1 cellular context compared by ENCODE assay signal in the genomic region with DNA sequence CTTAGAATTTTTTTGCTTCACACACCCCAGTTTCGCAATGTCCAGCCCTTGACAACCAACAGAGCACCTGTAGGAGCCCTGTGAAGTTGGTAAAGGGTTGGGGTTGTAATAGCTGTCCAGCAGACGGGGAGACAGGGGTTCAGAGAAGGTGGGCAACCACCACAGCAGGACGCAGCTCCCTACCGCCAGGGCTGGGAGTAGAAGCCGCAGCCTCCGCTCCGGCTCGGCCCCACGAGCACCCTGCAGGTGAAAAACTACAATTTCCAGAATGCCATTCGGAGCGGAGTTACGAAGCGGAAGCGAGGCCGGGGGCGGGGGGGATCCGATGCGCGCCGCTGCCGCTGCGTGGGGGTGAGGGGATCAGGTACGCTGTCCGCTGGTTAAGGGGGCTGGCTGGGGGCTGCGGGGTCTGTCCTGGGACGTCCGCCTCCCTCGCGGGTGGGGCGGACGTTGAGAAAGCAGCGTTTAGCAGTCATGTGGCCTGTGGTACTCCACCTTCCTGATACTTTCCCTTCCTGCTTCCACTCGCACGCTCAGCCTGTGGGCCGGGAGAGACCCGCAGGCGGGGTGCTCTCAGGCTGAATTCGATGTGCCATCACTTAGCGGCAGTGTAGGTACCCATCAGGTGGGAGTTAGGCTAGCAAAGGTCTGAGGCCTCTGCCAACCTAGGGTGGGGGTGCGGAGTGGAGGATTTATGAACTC.
TF ChIP-seq lines count a peak whose summit lies in the region.

TRMT10B (plus strand) TSS at position 317 of the 702 bp plus-strand sequence. CDS start 8,127 bp downstream, outside the sequence.

TF ChIP-seq in HEK293, 187 proteins besides CTCF, POLR2A, EP300 and RAD21 (continued from another document and continues in another):
- TF ChIP-seq, protein P1, sequence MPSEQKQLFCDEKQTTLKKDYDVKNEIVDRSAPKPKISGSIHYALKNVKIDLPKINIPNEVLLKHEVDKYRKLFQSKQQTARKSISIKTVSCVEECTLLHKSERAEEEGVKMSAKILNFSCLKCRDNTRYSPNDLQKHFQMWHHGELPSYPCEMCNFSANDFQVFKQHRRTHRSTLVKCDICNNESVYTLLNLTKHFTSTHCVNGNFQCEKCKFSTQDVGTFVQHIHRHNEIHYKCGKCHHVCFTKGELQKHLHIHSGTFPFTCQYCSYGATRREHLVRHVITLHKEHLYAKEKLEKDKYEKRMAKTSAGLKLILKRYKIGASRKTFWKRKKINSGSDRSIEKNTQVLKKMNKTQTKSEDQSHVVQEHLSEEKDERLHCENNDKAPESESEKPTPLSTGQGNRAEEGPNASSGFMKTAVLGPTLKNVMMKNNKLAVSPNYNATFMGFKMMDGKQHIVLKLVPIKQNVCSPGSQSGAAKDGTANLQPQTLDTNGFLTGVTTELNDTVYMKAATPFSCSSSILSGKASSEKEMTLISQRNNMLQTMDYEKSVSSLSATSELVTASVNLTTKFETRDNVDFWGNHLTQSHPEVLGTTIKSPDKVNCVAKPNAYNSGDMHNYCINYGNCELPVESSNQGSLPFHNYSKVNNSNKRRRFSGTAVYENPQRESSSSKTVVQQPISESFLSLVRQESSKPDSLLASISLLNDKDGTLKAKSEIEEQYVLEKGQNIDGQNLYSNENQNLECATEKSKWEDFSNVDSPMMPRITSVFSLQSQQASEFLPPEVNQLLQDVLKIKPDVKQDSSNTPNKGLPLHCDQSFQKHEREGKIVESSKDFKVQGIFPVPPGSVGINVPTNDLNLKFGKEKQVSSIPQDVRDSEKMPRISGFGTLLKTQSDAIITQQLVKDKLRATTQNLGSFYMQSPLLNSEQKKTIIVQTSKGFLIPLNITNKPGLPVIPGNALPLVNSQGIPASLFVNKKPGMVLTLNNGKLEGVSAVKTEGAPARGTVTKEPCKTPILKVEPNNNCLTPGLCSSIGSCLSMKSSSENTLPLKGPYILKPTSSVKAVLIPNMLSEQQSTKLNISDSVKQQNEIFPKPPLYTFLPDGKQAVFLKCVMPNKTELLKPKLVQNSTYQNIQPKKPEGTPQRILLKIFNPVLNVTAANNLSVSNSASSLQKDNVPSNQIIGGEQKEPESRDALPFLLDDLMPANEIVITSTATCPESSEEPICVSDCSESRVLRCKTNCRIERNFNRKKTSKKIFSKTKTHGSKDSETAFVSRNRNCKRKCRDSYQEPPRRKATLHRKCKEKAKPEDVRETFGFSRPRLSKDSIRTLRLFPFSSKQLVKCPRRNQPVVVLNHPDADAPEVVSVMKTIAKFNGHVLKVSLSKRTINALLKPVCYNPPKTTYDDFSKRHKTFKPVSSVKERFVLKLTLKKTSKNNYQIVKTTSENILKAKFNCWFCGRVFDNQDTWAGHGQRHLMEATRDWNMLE (tag by site-specific recombination; conservative IDR thresholded peaks at IDR 0.05; ENCODE audit: low read depth) = peak; percentile 34; the same call in 1 of the 2 replicates
- TF ChIP-seq, protein P2, sequence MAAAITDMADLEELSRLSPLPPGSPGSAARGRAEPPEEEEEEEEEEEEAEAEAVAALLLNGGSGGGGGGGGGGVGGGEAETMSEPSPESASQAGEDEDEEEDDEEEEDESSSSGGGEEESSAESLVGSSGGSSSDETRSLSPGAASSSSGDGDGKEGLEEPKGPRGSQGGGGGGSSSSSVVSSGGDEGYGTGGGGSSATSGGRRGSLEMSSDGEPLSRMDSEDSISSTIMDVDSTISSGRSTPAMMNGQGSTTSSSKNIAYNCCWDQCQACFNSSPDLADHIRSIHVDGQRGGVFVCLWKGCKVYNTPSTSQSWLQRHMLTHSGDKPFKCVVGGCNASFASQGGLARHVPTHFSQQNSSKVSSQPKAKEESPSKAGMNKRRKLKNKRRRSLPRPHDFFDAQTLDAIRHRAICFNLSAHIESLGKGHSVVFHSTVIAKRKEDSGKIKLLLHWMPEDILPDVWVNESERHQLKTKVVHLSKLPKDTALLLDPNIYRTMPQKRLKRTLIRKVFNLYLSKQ (tag by site-specific recombination; IDR thresholded peaks at IDR 0.05; ENCODE audit: borderline replicate concordance) = no peak
- TF ChIP-seq ZNF362 (tag by site-specific recombination; IDR thresholded peaks at IDR 0.05) (no peak), ZNF2 (tag by site-specific recombination; IDR thresholded peaks at IDR 0.05) (no peak), ZFP3 (tag by site-specific recombination; IDR thresholded peaks at IDR 0.05; ENCODE audit: low read depth) (no peak), ZNF600 (tag by site-specific recombination; IDR thresholded peaks at IDR 0.05) (peak; percentile 61), ZBTB17 (tag by site-specific recombination; IDR thresholded peaks at IDR 0.05) (peak; percentile 61), SALL2 (tag by site-specific recombination; IDR thresholded peaks at IDR 0.05; ENCODE audit: borderline replicate concordance) (no peak), WT1 (tag by site-specific recombination; IDR thresholded peaks at IDR 0.05) (no peak), ZNF558 (tag by site-specific recombination; IDR thresholded peaks at IDR 0.05) (no peak), ZNF639 (tag by site-specific recombination; IDR thresholded peaks at IDR 0.05) (no peak), ZSCAN5A (tag by site-specific recombination; IDR thresholded peaks at IDR 0.05) (no peak), SP2 (tag by site-specific recombination; IDR thresholded peaks at IDR 0.05) (peak; percentile 57), ZNF473 (tag by site-specific recombination; IDR thresholded peaks at IDR 0.05) (no peak), ZNF747 (tag by site-specific recombination; IDR thresholded peaks at IDR 0.05) (no peak), ZNF280D (tag by site-specific recombination; IDR thresholded peaks at IDR 0.05) (no peak), ZNF140 (tag by site-specific recombination; IDR thresholded peaks at IDR 0.05) (no peak), ZNF560 (tag by site-specific recombination; IDR thresholded peaks at IDR 0.05; ENCODE audit: borderline replicate concordance) (peak; percentile 39; the same call in 1 of the 2 replicates), ZNF555 (tag by site-specific recombination; conservative IDR thresholded peaks at IDR 0.05) (no peak), ZNF610 (tag by site-specific recombination; IDR thresholded peaks at IDR 0.05; ENCODE audit: borderline replicate concordance) (no peak), ZNF624 (tag by site-specific recombination; IDR thresholded peaks at IDR 0.05) (no peak), EGR2 (tag by site-specific recombination; IDR thresholded peaks at IDR 0.05; ENCODE audit: low read depth) (peak; percentile 46), ZBTB7A (tag by site-specific recombination; IDR thresholded peaks at IDR 0.05; ENCODE audit: low read depth) (no peak), ZNF121 (tag by site-specific recombination; IDR thresholded peaks at IDR 0.05) (no peak), ATF2 (tag by site-specific recombination; IDR thresholded peaks at IDR 0.05; ENCODE audit: low read depth) (no peak), ZNF174 (tag by site-specific recombination; IDR thresholded peaks at IDR 0.05) (no peak), ZSCAN23 (tag by site-specific recombination; IDR thresholded peaks at IDR 0.05) (no peak), GLIS2 (tag by site-specific recombination; IDR thresholded peaks at IDR 0.05) (peak; percentile 67), ZNF335 (tag by site-specific recombination; conservative IDR thresholded peaks at IDR 0.05) (peak; percentile 58), ZNF423 (tag by site-specific recombination; IDR thresholded peaks at IDR 0.05) (no peak), ZNF394 (tag by site-specific recombination; IDR thresholded peaks at IDR 0.05; ENCODE audit: borderline replicate concordance) (peak; percentile 74; the same call in 1 of the 2 replicates), ZNF221 (tag by site-specific recombination; IDR thresholded peaks at IDR 0.05; ENCODE audit: borderline replicate concordance) (no peak), ZFHX2 (tag by site-specific recombination; conservative IDR thresholded peaks at IDR 0.05) (peak; percentile 72), ZNF155 (tag by site-specific recombination; IDR thresholded peaks at IDR 0.05) (no peak), MYNN (tag by site-specific recombination; IDR thresholded peaks at IDR 0.05; ENCODE audit: borderline replicate concordance) (no peak)
- TF ChIP-seq, protein P3, sequence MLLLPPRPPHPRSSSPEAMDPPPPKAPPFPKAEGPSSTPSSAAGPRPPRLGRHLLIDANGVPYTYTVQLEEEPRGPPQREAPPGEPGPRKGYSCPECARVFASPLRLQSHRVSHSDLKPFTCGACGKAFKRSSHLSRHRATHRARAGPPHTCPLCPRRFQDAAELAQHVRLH (tag by site-specific recombination; IDR thresholded peaks at IDR 0.05) = no peak
- TF ChIP-seq, protein P4, sequence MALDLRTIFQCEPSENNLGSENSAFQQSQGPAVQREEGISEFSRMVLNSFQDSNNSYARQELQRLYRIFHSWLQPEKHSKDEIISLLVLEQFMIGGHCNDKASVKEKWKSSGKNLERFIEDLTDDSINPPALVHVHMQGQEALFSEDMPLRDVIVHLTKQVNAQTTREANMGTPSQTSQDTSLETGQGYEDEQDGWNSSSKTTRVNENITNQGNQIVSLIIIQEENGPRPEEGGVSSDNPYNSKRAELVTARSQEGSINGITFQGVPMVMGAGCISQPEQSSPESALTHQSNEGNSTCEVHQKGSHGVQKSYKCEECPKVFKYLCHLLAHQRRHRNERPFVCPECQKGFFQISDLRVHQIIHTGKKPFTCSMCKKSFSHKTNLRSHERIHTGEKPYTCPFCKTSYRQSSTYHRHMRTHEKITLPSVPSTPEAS (tag by site-specific recombination; IDR thresholded peaks at IDR 0.05) = no peak
- TF ChIP-seq, protein P5, sequence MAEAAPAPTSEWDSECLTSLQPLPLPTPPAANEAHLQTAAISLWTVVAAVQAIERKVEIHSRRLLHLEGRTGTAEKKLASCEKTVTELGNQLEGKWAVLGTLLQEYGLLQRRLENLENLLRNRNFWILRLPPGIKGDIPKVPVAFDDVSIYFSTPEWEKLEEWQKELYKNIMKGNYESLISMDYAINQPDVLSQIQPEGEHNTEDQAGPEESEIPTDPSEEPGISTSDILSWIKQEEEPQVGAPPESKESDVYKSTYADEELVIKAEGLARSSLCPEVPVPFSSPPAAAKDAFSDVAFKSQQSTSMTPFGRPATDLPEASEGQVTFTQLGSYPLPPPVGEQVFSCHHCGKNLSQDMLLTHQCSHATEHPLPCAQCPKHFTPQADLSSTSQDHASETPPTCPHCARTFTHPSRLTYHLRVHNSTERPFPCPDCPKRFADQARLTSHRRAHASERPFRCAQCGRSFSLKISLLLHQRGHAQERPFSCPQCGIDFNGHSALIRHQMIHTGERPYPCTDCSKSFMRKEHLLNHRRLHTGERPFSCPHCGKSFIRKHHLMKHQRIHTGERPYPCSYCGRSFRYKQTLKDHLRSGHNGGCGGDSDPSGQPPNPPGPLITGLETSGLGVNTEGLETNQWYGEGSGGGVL (tag by site-specific recombination; IDR thresholded peaks at IDR 0.05) = no peak
